Comparison of ENCODE assay signal across 9 cellular contexts in genomic region chr15:80660114-80660513, GRCh38. TPM values are rescaled to one million over a fixed set of nuclear protein-coding genes. Genes with fewer than 3 reads are reported as not detected.
A peak's percentile ranks its signal among the peaks of the same experiment; 100 is the strongest.
DNase-seq lines count a peak whose midpoint lies in the region; ATAC-seq and TF ChIP-seq lines count a peak whose summit lies in the region.
"Had no signal": no experiment of that assay in that cellular context is flagged by ENCODE, and none has a peak within 500 bp of the region (broad histone marks: within the 10 kb centered on the region; RNA-seq: fewer than 3 reads in every experiment).

No MANE protein-coding gene starts in this region.

- DNase-seq in D341Med (ENCODE audit: low spot score) (peak; percentile 46), NCI-H446 treated with DMSO at 0.1 percent for 48 hours (lab: John Stamatoyannopoulos, UW) (peak; percentile 51), epithelial cell of esophagus (ENCODE audit: low read depth) (peak; percentile 81), neural crest cell (ENCODE audit: low read depth, low spot score) (peak; percentile 32)
- DNase-seq in activated T-cell treated with anti-CD3 and anti-CD28 coated beads, Interleukin-2, amount 50 U/mL, for 48 hours: no peak
- no peak for DNase-seq in activated T-cell treated with anti-CD3 and anti-CD28 coated beads, Interleukin-2, amount 50 U/mL, for 1 hour
- no peak for DNase-seq in activated CD8-positive, alpha-beta T cell treated with anti-CD3 and anti-CD28 coated beads, Interleukin-2, amount 10 ng/mL, durations not matched to agents 7 days and 5 days

- H3K36me3 Mint-ChIP-seq in neural crest cell (ENCODE audit: low read depth): no peaks in the 10 kb centered on the region
- no peaks in the 10 kb centered on the region for H3K36me3 Mint-ChIP-seq in activated CD8-positive, alpha-beta T cell treated with anti-CD3 and anti-CD28 coated beads, Interleukin-2, amount 10 ng/mL, durations not matched to agents 7 days and 5 days (ENCODE audit: low read depth)

- no peaks in the 10 kb centered on the region for H3K4me1 Mint-ChIP-seq in neural crest cell
- no peaks in the 10 kb centered on the region for H3K4me1 Mint-ChIP-seq in activated CD8-positive, alpha-beta T cell treated with anti-CD3 and anti-CD28 coated beads, Interleukin-2, amount 10 ng/mL, durations not matched to agents 7 days and 5 days (ENCODE audit: low read depth)

- POLR2A ChIA-PET in activated CD8-positive, alpha-beta T cell treated with anti-CD3 and anti-CD28 coated beads, Interleukin-2, amount 10 ng/mL, durations not matched to agents 7 days and 5 days (lab: Charles Lee): no interaction called here

- TF ChIP-seq CTCF in epithelial cell of esophagus (IDR thresholded peaks at IDR 0.05; ENCODE audit: insufficient read depth, low read depth, low read length, missing control alignments): peak; percentile 78
- peak; percentile 64 for TF ChIP-seq CTCF in neural crest cell (conservative IDR thresholded peaks at IDR 0.05)

- H3K27ac Mint-ChIP-seq in neural crest cell (ENCODE audit: unreplicated experiment): no peak overlapping the region
- no peak overlapping the region for H3K27ac Mint-ChIP-seq in activated CD8-positive, alpha-beta T cell treated with anti-CD3 and anti-CD28 coated beads, Interleukin-2, amount 10 ng/mL, durations not matched to agents 7 days and 5 days

- H3K27me3 Mint-ChIP-seq in neural crest cell (ENCODE audit: low read depth): peaks cover 7% of the 10 kb centered on the region
- H3K27me3 Mint-ChIP-seq in activated CD8-positive, alpha-beta T cell treated with anti-CD3 and anti-CD28 coated beads, Interleukin-2, amount 10 ng/mL, durations not matched to agents 7 days and 5 days (ENCODE audit: low read depth): peaks cover 10% of the 10 kb centered on the region

- ATAC-seq in activated CD8-positive, alpha-beta T cell treated with anti-CD3 and anti-CD28 coated beads, Interleukin-2, amount 10 ng/mL, durations not matched to agents 7 days and 5 days: no peak
- ATAC-seq in GM21390 (IDR thresholded peaks at IDR 0.05; ENCODE audit: unreplicated experiment): no peak

- CTCF ChIA-PET in activated CD8-positive, alpha-beta T cell treated with anti-CD3 and anti-CD28 coated beads, Interleukin-2, amount 10 ng/mL, durations not matched to agents 7 days and 5 days (lab: Charles Lee): interaction anchor here (0.7 to 2.2 kb wide), 2 partner anchors 116 to 310 kb away, joined by 3 to 8 read pairs; no protein-coding TSS in a partner anchor

- no peak overlapping the region for H3K4me3 ChIP-seq in epithelial cell of esophagus (ENCODE audit: low read length)
- H3K4me3 ChIP-seq: skin epidermis had no signal

- no peak overlapping the region for H3K4me3 Mint-ChIP-seq in neural crest cell
- H3K4me3 Mint-ChIP-seq in activated CD8-positive, alpha-beta T cell treated with anti-CD3 and anti-CD28 coated beads, Interleukin-2, amount 10 ng/mL, durations not matched to agents 7 days and 5 days: no peak overlapping the region

- no peaks in the 10 kb centered on the region for H3K9me3 Mint-ChIP-seq in neural crest cell
- H3K9me3 Mint-ChIP-seq in activated CD8-positive, alpha-beta T cell treated with anti-CD3 and anti-CD28 coated beads, Interleukin-2, amount 10 ng/mL, durations not matched to agents 7 days and 5 days (ENCODE audit: insufficient read depth): no peaks in the 10 kb centered on the region

RNA-seq across cellular contexts. Expression of gene ABHD17C, which starts 35.0 kb away (rescaled TPM):
- total RNA-seq in neural crest cell: 23.5 and 26.5 TPM in 2 replicates
- 1 to 10 TPM; 1.4 to 2.1 TPM for total RNA-seq in activated CD8-positive, alpha-beta T cell treated with anti-CD3 and anti-CD28 coated beads, Interleukin-2, amount 10 ng/mL, durations not matched to agents 7 days and 5 days

Comparison
In these comparisons a context has a peak if more than half of its experiments do, and no peak if none do; other contexts are left out.
1. DNase-seq: peak in D341Med (single experiment), NCI-H446 treated with DMSO at 0.1 percent for 48 hours (single experiment), epithelial cell of esophagus (single experiment) and neural crest cell (single experiment); none in activated T-cell treated with anti-CD3 and anti-CD28 coated beads, Interleukin-2, amount 50 U/mL, for 48 hours (0 of 2), activated T-cell treated with anti-CD3 and anti-CD28 coated beads, Interleukin-2, amount 50 U/mL, for 1 hour (single experiment) and activated CD8-positive, alpha-beta T cell treated with anti-CD3 and anti-CD28 coated beads, Interleukin-2, amount 10 ng/mL, durations not matched to agents 7 days and 5 days (single experiment).